ENCODE assay signal across 10 cellular contexts in genomic region chr15:68781766-68782588, GRCh38. TPM values are rescaled to one million over a fixed set of nuclear protein-coding genes. Genes with fewer than 3 reads are reported as not detected.
DNase-seq lines count a peak whose midpoint lies in the region; ATAC-seq and TF ChIP-seq lines count a peak whose summit lies in the region.
"Had no signal": no experiment of that assay in that cellular context is flagged by ENCODE, and none has a peak within 500 bp of the region (broad histone marks: within the 10 kb centered on the region; RNA-seq: fewer than 3 reads in every experiment).

No MANE protein-coding gene starts in this region.

- peak overlapping the region in 1 of 3 donors; percentile 41 for H3K4me3 Mint-ChIP-seq in T-cell
- H3K4me3 Mint-ChIP-seq in activated naive CD8-positive, alpha-beta T cell treated with anti-CD3 and anti-CD28 coated beads for 36 hours, result no peak overlapping the region
- H3K4me3 Mint-ChIP-seq: stimulated activated memory B cell treated with anti-CD40 and anti-IgM and Interleukin-4, amounts not matched to agents 10 μg/mL and 1 μg/mL and 100 μg/mL, for 72 hours had no signal

- H3K4me1 Mint-ChIP-seq in T-cell, result peaks cover 25 to 31% (median 27%) of the 10 kb centered on the region in 3 donors
- H3K4me1 Mint-ChIP-seq in activated naive CD8-positive, alpha-beta T cell treated with anti-CD3 and anti-CD28 coated beads for 36 hours, result peaks cover 36% of the 10 kb centered on the region

- peaks cover 83% of the 10 kb centered on the region for H3K36me3 ChIP-seq in lower lobe of right lung

- peak overlapping the region; percentile 2 for H3K4me3 ChIP-seq in lower lobe of right lung
- H3K4me3 ChIP-seq: pancreas, PC-9 had no signal

- DNase-seq in T-cell (peak in 21 of 34 experiments; percentile 6 to 47 (median 19)), lower lobe of right lung (peak; percentile 74), NCI-H748 treated with DMSO at 0.1 percent for 48 hours (lab: John Stamatoyannopoulos, UW) (no peak)
- peak; percentile 20 for DNase-seq in activated naive CD8-positive, alpha-beta T cell treated with anti-CD3 and anti-CD28 coated beads for 36 hours
- DNase-seq: PC-9 had no signal

- peak; percentile 40 to 72 (median 56) for ATAC-seq in T-cell (replicated peaks in 1 of 4)
- peak; percentile 62 to 71 for ATAC-seq in lower lobe of right lung
- ATAC-seq in HG02870 (IDR thresholded peaks at IDR 0.05; ENCODE audit: unreplicated experiment), result no peak
- no peak for ATAC-seq in HG03442 (IDR thresholded peaks at IDR 0.05; ENCODE audit: unreplicated experiment)
- ATAC-seq: stimulated activated memory B cell treated with anti-CD40 and anti-IgM and Interleukin-4, amounts not matched to agents 10 μg/mL and 1 μg/mL and 100 μg/mL, for 72 hours had no signal

- H3K9me3 Mint-ChIP-seq in T-cell, result no peaks in the 10 kb centered on the region
- H3K9me3 Mint-ChIP-seq in activated naive CD8-positive, alpha-beta T cell treated with anti-CD3 and anti-CD28 coated beads for 36 hours, result no peaks in the 10 kb centered on the region
- H3K9me3 Mint-ChIP-seq: stimulated activated memory B cell treated with anti-CD40 and anti-IgM and Interleukin-4, amounts not matched to agents 10 μg/mL and 1 μg/mL and 100 μg/mL, for 72 hours had no signal

- peaks cover 42% of the 10 kb centered on the region for H3K36me3 Mint-ChIP-seq in T-cell
- H3K36me3 Mint-ChIP-seq in activated naive CD8-positive, alpha-beta T cell treated with anti-CD3 and anti-CD28 coated beads for 36 hours, result peaks cover 32% of the 10 kb centered on the region

- no peaks in the 10 kb centered on the region for H3K27me3 Mint-ChIP-seq in T-cell
- no peaks in the 10 kb centered on the region for H3K27me3 Mint-ChIP-seq in activated naive CD8-positive, alpha-beta T cell treated with anti-CD3 and anti-CD28 coated beads for 36 hours
- H3K27me3 Mint-ChIP-seq: stimulated activated memory B cell treated with anti-CD40 and anti-IgM and Interleukin-4, amounts not matched to agents 10 μg/mL and 1 μg/mL and 100 μg/mL, for 72 hours had no signal

- H3K27ac ChIP-seq in lower lobe of right lung (peak overlapping the region; percentile 75), temporal lobe (ENCODE audit: low read depth, low read length) (peak overlapping the region; percentile 66)
- H3K27ac ChIP-seq: PC-9 had no signal

- H3K9me3 ChIP-seq in lower lobe of right lung, result no peaks in the 10 kb centered on the region
- H3K9me3 ChIP-seq: pancreas had no signal

- CTCF ChIA-PET in T-cell (lab: Charles Lee), result interaction anchor here (1.0 to 1.9 kb wide), 2 partner anchors 47 to 94 kb away, joined by 3 to 7 read pairs; no protein-coding TSS in a partner anchor

- no peak for TF ChIP-seq CTCF in lower lobe of right lung (IDR thresholded peaks at IDR 0.05)

- H3K27me3 ChIP-seq in lower lobe of right lung (ENCODE audit: low read depth), result no peaks in the 10 kb centered on the region
- H3K27me3 ChIP-seq: pancreas had no signal

- intact Hi-C loops in lower lobe of right lung (cut with DNase I), result no loop called here

- H3K4me1 ChIP-seq in lower lobe of right lung, result peaks cover 38% of the 10 kb centered on the region

- peak overlapping the region; percentile 81 to 90 for H3K27ac Mint-ChIP-seq in T-cell
- peak overlapping the region; percentile 50 for H3K27ac Mint-ChIP-seq in activated naive CD8-positive, alpha-beta T cell treated with anti-CD3 and anti-CD28 coated beads for 36 hours

- POLR2A ChIA-PET in T-cell (lab: Charles Lee), result no interaction called here

RNA-seq across cellular contexts. Expression of gene ANP32A, which starts 38.7 kb away (rescaled TPM):
- total RNA-seq in T-cell, result 100 to 1,000 TPM in 4 of 5 donors, 10 to 100 TPM in 1; 93.2 to 123 (median 116) TPM
- total RNA-seq in activated naive CD8-positive, alpha-beta T cell treated with anti-CD3 and anti-CD28 coated beads for 36 hours, result 100 to 1,000 TPM; 277 to 295 TPM
- total RNA-seq in lower lobe of right lung, result 129 TPM
- total RNA-seq in temporal lobe, result 85.8 TPM

Comparison
In these comparisons a context has a peak if more than half of its experiments do, and no peak if none do; other contexts are left out.
1. ATAC-seq: peak in T-cell (4 of 4) and lower lobe of right lung (2 of 2); none in HG02870 (single experiment) and HG03442 (single experiment).